Comparison of ENCODE assay signal across 6 cellular contexts in the genomic region with DNA sequence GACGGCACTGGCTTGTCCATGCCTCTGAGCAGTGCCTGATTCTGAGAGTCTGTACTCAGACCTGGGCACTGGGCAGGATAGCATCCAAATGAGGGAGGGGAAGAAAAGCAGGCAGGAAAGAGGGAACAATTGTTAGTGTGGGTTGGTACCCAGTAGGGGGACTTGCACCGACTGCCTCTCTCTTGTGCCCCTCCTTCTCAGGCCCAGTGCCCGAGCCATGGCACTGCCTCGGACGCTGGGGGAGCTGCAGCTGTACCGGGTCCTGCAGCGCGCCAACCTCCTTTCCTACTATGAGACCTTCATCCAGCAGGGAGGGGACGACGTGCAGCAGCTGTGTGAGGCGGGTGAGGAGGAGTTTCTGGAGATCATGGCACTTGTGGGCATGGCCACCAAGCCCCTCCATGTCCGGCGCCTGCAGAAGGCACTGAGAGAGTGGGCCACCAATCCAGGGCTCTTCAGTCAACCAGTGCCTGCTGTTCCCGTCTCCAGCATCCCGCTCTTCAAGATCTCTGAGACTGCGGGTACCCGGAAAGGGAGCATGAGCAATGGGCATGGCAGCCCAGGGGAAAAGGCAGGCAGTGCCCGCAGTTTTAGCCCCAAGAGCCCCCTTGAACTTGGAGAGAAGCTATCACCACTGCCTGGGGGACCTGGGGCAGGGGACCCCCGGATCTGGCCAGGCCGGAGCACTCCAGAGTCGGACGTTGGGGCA. TPM values are rescaled to one million over a fixed set of nuclear protein-coding genes. Genes with fewer than 3 reads are reported as not detected.
DNase-seq lines count a peak whose midpoint lies in the region; ATAC-seq, FAIRE-seq and TF ChIP-seq lines count a peak whose summit lies in the region.

No MANE protein-coding gene starts in this region.

- no peaks in the 10 kb centered on the region for H3K9me3 Mint-ChIP-seq in activated T-cell treated with anti-CD3 and anti-CD28 coated beads, Interleukin-2, amount 50 U/mL, for 72 hours

- H3K27ac ChIP-seq in liver (ENCODE audit: low read depth in 1 of 2, low read length in 2 of 2) (peak overlapping the region; percentile 28 to 43), small intestine (ENCODE audit: low read depth in 1 of 2, low read length in 1 of 2) (no peak overlapping the region)

- H3K9me3 ChIP-seq in liver (ENCODE audit: control insufficient read depth in 4 of 4, low read length in 3 of 4) (no peaks in the 10 kb centered on the region), small intestine (ENCODE audit: control insufficient read depth, low read depth) (no peaks in the 10 kb centered on the region)

- H3K4me3 ChIP-seq in AG10803 (ENCODE audit: low read length) (peak overlapping the region; percentile 90), liver (ENCODE audit: low read depth in 1 of 3, low read length in 3 of 3) (peak overlapping the region in 2 of 3 donors; percentile 45 to 94), small intestine (ENCODE audit: low read depth in 1 of 2, low read length in 2 of 2) (no peak overlapping the region)

- no peak for FAIRE-seq in small intestine (lab: Jason Lieb, UNC)

- WGBS in liver, result 70% methylated on average over 22 of the region's 22 CpGs
- 72 to 88% (median 80%) methylated on average over 22 of the region's 22 CpGs for WGBS in small intestine, 3 donors

- peak overlapping the region; percentile 69 to 98 for H3K4me3 Mint-ChIP-seq in activated T-cell treated with anti-CD3 and anti-CD28 coated beads, Interleukin-2, amount 50 U/mL, for 72 hours

- H3K27me3 ChIP-seq in liver (ENCODE audit: control insufficient read depth in 4 of 4, insufficient read depth in 4 of 4, low read length in 3 of 4) (no peaks in the 10 kb centered on the region), small intestine (ENCODE audit: control insufficient read depth in 2 of 2, insufficient read depth in 2 of 2, low read length in 2 of 2) (no peaks in the 10 kb centered on the region)

- TF ChIP-seq RAD21 in liver (IDR thresholded peaks at IDR 0.05), result no peak

- no peak for ATAC-seq in activated T-cell treated with anti-CD3 and anti-CD28 coated beads, Interleukin-2, amount 50 U/mL, for 72 hours (replicated peaks in 1 of 2)

- no peaks in the 10 kb centered on the region for H3K27me3 Mint-ChIP-seq in activated T-cell treated with anti-CD3 and anti-CD28 coated beads, Interleukin-2, amount 50 U/mL, for 72 hours (ENCODE audit: low read depth)

- peaks cover 76% of the 10 kb centered on the region for H3K4me1 Mint-ChIP-seq in activated T-cell treated with anti-CD3 and anti-CD28 coated beads, Interleukin-2, amount 50 U/mL, for 72 hours (ENCODE audit: low read depth)

- peak; percentile 40 for TF ChIP-seq CTCF in AG10803 (conservative IDR thresholded peaks at IDR 0.05; ENCODE audit: low read length)
- no peak for TF ChIP-seq CTCF in liver (IDR thresholded peaks at IDR 0.05; ENCODE audit: low read depth, low read length, missing input control)

- peak overlapping the region; percentile 36 for H3K27ac Mint-ChIP-seq in activated T-cell treated with anti-CD3 and anti-CD28 coated beads, Interleukin-2, amount 50 U/mL, for 72 hours

- no peak overlapping the region for H3K9ac ChIP-seq in liver (ENCODE audit: low read depth in 1 of 2, low read length in 2 of 2)

- DNase-seq in AG10803 (ENCODE audit: low read depth), result peak; percentile 47
- no peak for DNase-seq in activated T-cell treated with anti-CD3 and anti-CD28 coated beads, Interleukin-2, amount 50 U/mL, for 72 hours
- no peak for DNase-seq in NOMO-1 treated with DMSO at 0.1 percent for 48 hours (lab: John Stamatoyannopoulos, UW; ENCODE audit: unreplicated experiment)
- DNase-seq in HPDE6-E6E7 (ENCODE audit: extremely low spot score), result no peak
- DNase-seq in small intestine, result no peak

- peaks cover 4 to 10% of the 10 kb centered on the region in 2 donors for H3K36me3 Mint-ChIP-seq in activated T-cell treated with anti-CD3 and anti-CD28 coated beads, Interleukin-2, amount 50 U/mL, for 72 hours (ENCODE audit: insufficient read depth in 2 of 2)

- H3K36me3 ChIP-seq in liver (ENCODE audit: control insufficient read depth in 4 of 4, insufficient read depth in 3 of 4, low read depth in 1 of 4, low read length in 3 of 4) (peaks cover 10 to 31% (median 22%) of the 10 kb centered on the region in 4 donors), small intestine (ENCODE audit: control insufficient read depth in 2 of 2, insufficient read depth in 2 of 2, low read length in 2 of 2) (peaks cover 0 to 2% of the 10 kb centered on the region in 2 donors)

- H3K4me1 ChIP-seq in liver (ENCODE audit: control insufficient read depth in 4 of 4, insufficient read depth in 4 of 4, low read length in 3 of 4) (peaks cover 9 to 56% (median 28%) of the 10 kb centered on the region in 4 donors), small intestine (ENCODE audit: control insufficient read depth in 2 of 2, insufficient read depth in 1 of 2, low read depth in 1 of 2, low read length in 1 of 2) (no peaks in the 10 kb centered on the region)

TF ChIP-seq in liver, 16 proteins besides CTCF, POLR2A, EP300 and RAD21:
- TF ChIP-seq, protein P1, sequence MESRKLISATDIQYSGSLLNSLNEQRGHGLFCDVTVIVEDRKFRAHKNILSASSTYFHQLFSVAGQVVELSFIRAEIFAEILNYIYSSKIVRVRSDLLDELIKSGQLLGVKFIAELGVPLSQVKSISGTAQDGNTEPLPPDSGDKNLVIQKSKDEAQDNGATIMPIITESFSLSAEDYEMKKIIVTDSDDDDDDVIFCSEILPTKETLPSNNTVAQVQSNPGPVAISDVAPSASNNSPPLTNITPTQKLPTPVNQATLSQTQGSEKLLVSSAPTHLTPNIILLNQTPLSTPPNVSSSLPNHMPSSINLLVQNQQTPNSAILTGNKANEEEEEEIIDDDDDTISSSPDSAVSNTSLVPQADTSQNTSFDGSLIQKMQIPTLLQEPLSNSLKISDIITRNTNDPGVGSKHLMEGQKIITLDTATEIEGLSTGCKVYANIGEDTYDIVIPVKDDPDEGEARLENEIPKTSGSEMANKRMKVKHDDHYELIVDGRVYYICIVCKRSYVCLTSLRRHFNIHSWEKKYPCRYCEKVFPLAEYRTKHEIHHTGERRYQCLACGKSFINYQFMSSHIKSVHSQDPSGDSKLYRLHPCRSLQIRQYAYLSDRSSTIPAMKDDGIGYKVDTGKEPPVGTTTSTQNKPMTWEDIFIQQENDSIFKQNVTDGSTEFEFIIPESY (IDR thresholded peaks at IDR 0.05), result no peak
- TF ChIP-seq RXRA (IDR thresholded peaks at IDR 0.05), result no peak
- no peak for TF ChIP-seq NR2F2 (IDR thresholded peaks at IDR 0.05)
- TF ChIP-seq JUND (IDR thresholded peaks at IDR 0.05), result no peak
- no peak for TF ChIP-seq TAF1 (conservative IDR thresholded peaks at IDR 0.05)
- no peak for TF ChIP-seq HNF4A (conservative IDR thresholded peaks at IDR 0.05)
- no peak for TF ChIP-seq FOXA2 (IDR thresholded peaks at IDR 0.05)
- TF ChIP-seq, protein P2, sequence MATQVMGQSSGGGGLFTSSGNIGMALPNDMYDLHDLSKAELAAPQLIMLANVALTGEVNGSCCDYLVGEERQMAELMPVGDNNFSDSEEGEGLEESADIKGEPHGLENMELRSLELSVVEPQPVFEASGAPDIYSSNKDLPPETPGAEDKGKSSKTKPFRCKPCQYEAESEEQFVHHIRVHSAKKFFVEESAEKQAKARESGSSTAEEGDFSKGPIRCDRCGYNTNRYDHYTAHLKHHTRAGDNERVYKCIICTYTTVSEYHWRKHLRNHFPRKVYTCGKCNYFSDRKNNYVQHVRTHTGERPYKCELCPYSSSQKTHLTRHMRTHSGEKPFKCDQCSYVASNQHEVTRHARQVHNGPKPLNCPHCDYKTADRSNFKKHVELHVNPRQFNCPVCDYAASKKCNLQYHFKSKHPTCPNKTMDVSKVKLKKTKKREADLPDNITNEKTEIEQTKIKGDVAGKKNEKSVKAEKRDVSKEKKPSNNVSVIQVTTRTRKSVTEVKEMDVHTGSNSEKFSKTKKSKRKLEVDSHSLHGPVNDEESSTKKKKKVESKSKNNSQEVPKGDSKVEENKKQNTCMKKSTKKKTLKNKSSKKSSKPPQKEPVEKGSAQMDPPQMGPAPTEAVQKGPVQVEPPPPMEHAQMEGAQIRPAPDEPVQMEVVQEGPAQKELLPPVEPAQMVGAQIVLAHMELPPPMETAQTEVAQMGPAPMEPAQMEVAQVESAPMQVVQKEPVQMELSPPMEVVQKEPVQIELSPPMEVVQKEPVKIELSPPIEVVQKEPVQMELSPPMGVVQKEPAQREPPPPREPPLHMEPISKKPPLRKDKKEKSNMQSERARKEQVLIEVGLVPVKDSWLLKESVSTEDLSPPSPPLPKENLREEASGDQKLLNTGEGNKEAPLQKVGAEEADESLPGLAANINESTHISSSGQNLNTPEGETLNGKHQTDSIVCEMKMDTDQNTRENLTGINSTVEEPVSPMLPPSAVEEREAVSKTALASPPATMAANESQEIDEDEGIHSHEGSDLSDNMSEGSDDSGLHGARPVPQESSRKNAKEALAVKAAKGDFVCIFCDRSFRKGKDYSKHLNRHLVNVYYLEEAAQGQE (IDR thresholded peaks at IDR 0.05), result no peak

RNA-seq across cellular contexts. Expression of gene NAB2, which starts 2.2 kb away (rescaled TPM):
- total RNA-seq in activated T-cell treated with anti-CD3 and anti-CD28 coated beads, Interleukin-2, amount 50 U/mL, for 72 hours, result 10 to 100 TPM; 30.7 to 31.0 TPM
- 1 to 10 TPM; 3.9 to 10.0 TPM for total RNA-seq in liver
- polyA plus RNA-seq in liver (1 to 10 TPM; 1.9 to 8.6 TPM), small intestine (10 to 100 TPM; 11.4 to 21.2 (median 14.9) TPM)

RNA-seq across cellular contexts. Expression of gene NEMP1, which starts 12.5 kb away (rescaled TPM):
- total RNA-seq in activated T-cell treated with anti-CD3 and anti-CD28 coated beads, Interleukin-2, amount 50 U/mL, for 72 hours, result 100 to 1,000 TPM; 114 to 119 TPM
- 10 to 100 TPM in 1 of 2 donors, 1 to 10 TPM in 1; 3.8 to 10.9 TPM for total RNA-seq in liver
- 1 to 10 TPM; 1.4 to 2.5 TPM for polyA plus RNA-seq in liver
- 1 to 10 TPM in 1 of 3 donors, under 1 TPM in 2; 0.45 to 3.6 (median 0.54) TPM for polyA plus RNA-seq in small intestine

RNA-seq across cellular contexts. Expression of gene STAT6, which starts 20.1 kb away (rescaled TPM):
- 100 to 1,000 TPM; 178 to 191 TPM for total RNA-seq in activated T-cell treated with anti-CD3 and anti-CD28 coated beads, Interleukin-2, amount 50 U/mL, for 72 hours
- total RNA-seq in liver, result 10 to 100 TPM; 27.4 to 54.0 TPM
- 10 to 100 TPM; 33.2 to 57.4 TPM for polyA plus RNA-seq in liver
- 100 to 1,000 TPM; 129 to 842 (median 558) TPM for polyA plus RNA-seq in small intestine

RNA-seq across cellular contexts. Expression of gene LRP1, which starts 37.2 kb away (rescaled TPM):
- total RNA-seq in activated T-cell treated with anti-CD3 and anti-CD28 coated beads, Interleukin-2, amount 50 U/mL, for 72 hours, result 1 to 10 TPM; 3.2 to 4.8 TPM
- total RNA-seq in liver, result 100 to 1,000 TPM; 151 to 375 TPM
- polyA plus RNA-seq in liver (100 to 1,000 TPM in 1 of 2 donors, 10 to 100 TPM in 1; 87.5 to 127 TPM), small intestine (10 to 100 TPM; 24.3 to 47.5 (median 35.8) TPM)

RNA-seq across cellular contexts. Expression of gene MYO1A, which starts 41.1 kb away (rescaled TPM):
- 10 to 100 TPM; 11.4 to 13.4 TPM for total RNA-seq in activated T-cell treated with anti-CD3 and anti-CD28 coated beads, Interleukin-2, amount 50 U/mL, for 72 hours
- total RNA-seq in liver, result under 1 TPM; 0.08 to 0.28 TPM
- polyA plus RNA-seq in liver (under 1 TPM in 1 of 2 donors, not detected in 1; 0.03 TPM), small intestine (100 to 1,000 TPM; 202 to 971 (median 775) TPM)

Comparison
In these comparisons a context has a peak if more than half of its experiments do, and no peak if none do; other contexts are left out.
1. H3K4me3 ChIP-seq: peak in AG10803 (single experiment) and liver (2 of 3); none in small intestine (0 of 2).
2. H3K27ac ChIP-seq: peak in liver (2 of 2); none in small intestine (0 of 2).
3. RNA of gene NEMP1, which starts 12.5 kb away (total RNA-seq): 114 to 119 TPM in activated T-cell treated with anti-CD3 and anti-CD28 coated beads, Interleukin-2, amount 50 U/mL, for 72 hours; 3.8 to 10.9 TPM in liver; every median in the first group is over 4 times any median in the second.